In genomic region chr15:70264014-70264492, GRCh38 we compare ENCODE assay signal across 8 cellular contexts.
DNase-seq lines count a peak whose midpoint lies in the region; ATAC-seq, FAIRE-seq and TF ChIP-seq lines count a peak whose summit lies in the region.

No MANE protein-coding gene starts in this region.

- peaks cover 4% of the 10 kb centered on the region for H3K27me3 Mint-ChIP-seq in CD4-positive, alpha-beta T cell

- no peak overlapping the region for H2AFZ ChIP-seq in HepG2 (ENCODE audit: low read length)

- no peaks in the 10 kb centered on the region for H3K9me3 ChIP-seq in right lobe of liver
- H3K9me3 ChIP-seq in HepG2 (ENCODE audit: low read length): no peaks in the 10 kb centered on the region
- no peaks in the 10 kb centered on the region for H3K9me3 ChIP-seq in left ventricle myocardium inferior (replicated peaks)
- no peaks in the 10 kb centered on the region for H3K9me3 ChIP-seq in upper lobe of right lung
- H3K9me3 ChIP-seq in CD4-positive, alpha-beta T cell (ENCODE audit: control insufficient read depth, low read length): no peaks in the 10 kb centered on the region

- CTCF ChIA-PET in HepG2 (lab: Yijun Ruan, JAX; ENCODE audit: low intra/inter-chr PET ratio, low total read pairs): no interaction called here
- CTCF ChIA-PET in CD4-positive, alpha-beta T cell (lab: Charles Lee): no interaction called here

- TF ChIP-seq CTCF in right lobe of liver (IDR thresholded peaks at IDR 0.05): no peak
- TF ChIP-seq CTCF in HepG2 (CRISPR knock-in tag; IDR thresholded peaks at IDR 0.05): no peak
- TF ChIP-seq CTCF in left ventricle myocardium inferior (IDR thresholded peaks at IDR 0.05; ENCODE audit: borderline replicate concordance): no peak
- no peak for TF ChIP-seq CTCF in upper lobe of right lung (IDR thresholded peaks at IDR 0.05)
- TF ChIP-seq CTCF in CD4-positive, alpha-beta T cell (IDR thresholded peaks at IDR 0.05): no peak

- peak in 3 of 4 donors; percentile 9 to 19 (median 17) for ATAC-seq in right lobe of liver
- no peak for ATAC-seq in HepG2
- ATAC-seq in upper lobe of right lung: peak; percentile 16
- no peak for ATAC-seq in CD4-positive, alpha-beta T cell (ENCODE audit: poor library complexity)
- ATAC-seq in GM18502 (IDR thresholded peaks at IDR 0.05; ENCODE audit: poor library complexity, unreplicated experiment): no peak

- intact Hi-C loops in right lobe of liver (cut with DNase I) (no loop called here), HepG2 (cut with micrococcal nuclease; ENCODE audit: unreplicated experiment) (no loop called here), left ventricle myocardium inferior (cut with micrococcal nuclease) (no loop called here), upper lobe of right lung (cut with DNase I) (no loop called here)
- intact Hi-C loops in CD4-positive, alpha-beta T cell (cut with DNase I, micrococcal nuclease): loop anchor here in 1 of 2 experiments (5.0 kb wide), 1 partner anchor 557 kb away; no protein-coding TSS in a partner anchor

- no peak overlapping the region for H3K4me2 ChIP-seq in HepG2 (ENCODE audit: low read depth, low read length)

- no peaks in the 10 kb centered on the region for H3K36me3 Mint-ChIP-seq in CD4-positive, alpha-beta T cell (ENCODE audit: low read depth)

- 57% methylated on average over 8 of the region's 10 CpGs for WGBS in right lobe of liver (ENCODE audit: insufficient coverage, low coverage, low lambda C conversion rate, missing lambda C conversion rate)
- 46% methylated on average over 10 of the region's 10 CpGs for WGBS in HepG2 (ENCODE audit: low lambda C conversion rate)

- no peaks in the 10 kb centered on the region for H3K79me2 ChIP-seq in HepG2 (ENCODE audit: insufficient read depth, low read length)

- H3K27me3 ChIP-seq in right lobe of liver (no peaks in the 10 kb centered on the region), HepG2 (ENCODE audit: control insufficient read depth in 1 of 2, insufficient read depth in 2 of 2, low read length in 2 of 2) (peaks cover 1 to 12% of the 10 kb centered on the region in 2 experiments; a peak in 1 of 5 replicates), left ventricle myocardium inferior (ENCODE audit: low read depth) (peaks cover 9% of the 10 kb centered on the region), upper lobe of right lung (no peaks in the 10 kb centered on the region)
- H3K27me3 ChIP-seq in CD4-positive, alpha-beta T cell (ENCODE audit: control insufficient read depth, insufficient read depth, low read length): no peaks in the 10 kb centered on the region

- POLR2A ChIA-PET in HepG2 (lab: Yijun Ruan, JAX): no interaction called here
- POLR2A ChIA-PET in CD4-positive, alpha-beta T cell (lab: Charles Lee): no interaction called here

- TF ChIP-seq EP300 in HepG2 (IDR thresholded peaks at IDR 0.05; ENCODE audit: low read depth in 2 of 2, low read length in 2 of 2) (no peak), HepG2 (CRISPR knock-in tag; IDR thresholded peaks at IDR 0.05; ENCODE audit: borderline replicate concordance) (no peak)

- no peaks in the 10 kb centered on the region for H3K9me3 Mint-ChIP-seq in CD4-positive, alpha-beta T cell

- no peaks in the 10 kb centered on the region for H3K4me1 ChIP-seq in right lobe of liver
- H3K4me1 ChIP-seq in HepG2 (ENCODE audit: insufficient read depth, low read length): peaks cover under 1% of the 10 kb centered on the region; the same call in 1 of the 2 replicates
- peaks cover 59% of the 10 kb centered on the region for H3K4me1 ChIP-seq in left ventricle myocardium inferior
- H3K4me1 ChIP-seq in upper lobe of right lung: peaks cover 46% of the 10 kb centered on the region

- no peak overlapping the region for H3K27ac Mint-ChIP-seq in CD4-positive, alpha-beta T cell

- peaks cover 42% of the 10 kb centered on the region for H3K4me1 Mint-ChIP-seq in CD4-positive, alpha-beta T cell (ENCODE audit: low read depth)

- in situ Hi-C loops in HepG2 (cut with HindIII; ENCODE audit: extremely low pct_ligation_motif_present, low pct_unique_long_range_greater_than_20kb): no loop called here

- TF ChIP-seq POLR2A in right lobe of liver (IDR thresholded peaks at IDR 0.05) (no peak), HepG2 (IDR thresholded peaks at IDR 0.05; ENCODE audit: insufficient read depth in 1 of 2, low read depth in 2 of 2, low read length in 2 of 2) (no peak)

- H3K36me3 ChIP-seq in right lobe of liver: no peaks in the 10 kb centered on the region
- H3K36me3 ChIP-seq in HepG2 (replicated peaks in 1 of 2; ENCODE audit: control insufficient read depth in 1 of 2, insufficient read depth in 2 of 2, low read length in 2 of 2): no peaks in the 10 kb centered on the region
- H3K36me3 ChIP-seq in left ventricle myocardium inferior: no peaks in the 10 kb centered on the region
- H3K36me3 ChIP-seq in upper lobe of right lung: no peaks in the 10 kb centered on the region

- FAIRE-seq in HepG2 (lab: Jason Lieb, UNC): no peak

- TF ChIP-seq RAD21 in HepG2 (CRISPR knock-in tag; IDR thresholded peaks at IDR 0.05): no peak

- no TSS peak for BruUV-seq in HepG2 (replicated peaks; lab: Mats Ljungman, UMichigan)

- peaks cover 3% of the 10 kb centered on the region; the same call in 1 of the 2 replicates for H4K20me1 ChIP-seq in HepG2 (ENCODE audit: insufficient read depth, low read length)

- no peak overlapping the region for H3K4me3 ChIP-seq in right lobe of liver
- H3K4me3 ChIP-seq in HepG2 (replicated peaks in 1 of 3; ENCODE audit: insufficient read depth in 1 of 3, low read depth in 2 of 3, low read length in 3 of 3): no peak overlapping the region
- H3K4me3 ChIP-seq in left ventricle myocardium inferior: no peak overlapping the region
- no peak overlapping the region for H3K4me3 ChIP-seq in upper lobe of right lung

- no peak overlapping the region for H3K27ac ChIP-seq in right lobe of liver
- no peak overlapping the region for H3K27ac ChIP-seq in HepG2 (ENCODE audit: extremely low read length, insufficient read depth, low read length)
- H3K27ac ChIP-seq in left ventricle myocardium inferior (replicated peaks): peak overlapping the region; percentile 43
- H3K27ac ChIP-seq in upper lobe of right lung: no peak overlapping the region
- H3K27ac ChIP-seq in CD4-positive, alpha-beta T cell (ENCODE audit: low read depth, low read length): no peak overlapping the region

- no peak for DNase-seq in right lobe of liver
- DNase-seq in HepG2 (ENCODE audit: low spot score): no peak
- DNase-seq in RPMI8226: peak; percentile 94
- no peak for DNase-seq in left ventricle myocardium inferior
- no peak for DNase-seq in upper lobe of right lung
- no peak for DNase-seq in mesenteric fat pad (ENCODE audit: low spot score)
- no peak for DNase-seq in CD4-positive, alpha-beta T cell

- no peak overlapping the region for H3K9ac ChIP-seq in HepG2 (ENCODE audit: insufficient read depth, low read depth, low read length)

- H3K4me3 Mint-ChIP-seq in CD4-positive, alpha-beta T cell: no peak overlapping the region

TF ChIP-seq in HepG2, 621 proteins besides CTCF, POLR2A, EP300 and RAD21:
- no peak for TF ChIP-seq CBX2 (IDR thresholded peaks at IDR 0.05; ENCODE audit: low read depth, low read length)
- no peak for TF ChIP-seq CBX2 (CRISPR knock-in tag; IDR thresholded peaks at IDR 0.05; ENCODE audit: low read depth)
- TF ChIP-seq ARNT (IDR thresholded peaks at IDR 0.05): no peak
- no peak for TF ChIP-seq ZKSCAN8 (CRISPR knock-in tag; IDR thresholded peaks at IDR 0.05; ENCODE audit: borderline replicate concordance)
- TF ChIP-seq E2F2 (CRISPR knock-in tag; IDR thresholded peaks at IDR 0.05; ENCODE audit: borderline replicate concordance): no peak
- no peak for TF ChIP-seq THYN1 (CRISPR knock-in tag; IDR thresholded peaks at IDR 0.05; ENCODE audit: borderline replicate concordance, low read depth)
- no peak for TF ChIP-seq ZBTB37 (CRISPR knock-in tag; IDR thresholded peaks at IDR 0.05)
- TF ChIP-seq HOXA9 (CRISPR knock-in tag; IDR thresholded peaks at IDR 0.05; ENCODE audit: borderline replicate concordance): no peak
- no peak for TF ChIP-seq HOMEZ (CRISPR knock-in tag; IDR thresholded peaks at IDR 0.05; ENCODE audit: low read depth)
TF ChIP-seq in HepG2: peak in this region for 0.

Comparison
In these comparisons a context has a peak if more than half of its experiments do, and no peak if none do; other contexts are left out.
1. ATAC-seq: peak in right lobe of liver (3 of 4) and upper lobe of right lung (single experiment); none in HepG2 (single experiment), CD4-positive, alpha-beta T cell (single experiment) and GM18502 (single experiment).